8 cellular contexts compared by ENCODE assay signal in genomic region chr11:11022126-11022730, GRCh38.
A peak's percentile ranks its signal among the peaks of the same experiment; 100 is the strongest.
DNase-seq lines count a peak whose midpoint lies in the region; ATAC-seq, FAIRE-seq and TF ChIP-seq lines count a peak whose summit lies in the region.

No MANE protein-coding gene starts in this region.

- H3K27ac ChIP-seq in C4-2B (no peak overlapping the region), RWPE1 (no peak overlapping the region)

- TF ChIP-seq CTCF in C4-2B (conservative IDR thresholded peaks at IDR 0.05) (peak; percentile 54), GM20000 (IDR thresholded peaks at IDR 0.05; ENCODE audit: extremely low read depth, missing control alignments) (peak; percentile 14), RWPE1 (conservative IDR thresholded peaks at IDR 0.05; ENCODE audit: low read depth) (peak; percentile 42)

- DNase-seq in GM20000 (ENCODE audit: low spot score): peak; percentile 52
- peak; percentile 44 for DNase-seq in RWPE1 (ENCODE audit: low spot score)
- peak in 1 of 2 donors; percentile 32 for DNase-seq in frontal cortex (ENCODE audit: low spot score in 2 of 2)
- DNase-seq in urothelium cell line (ENCODE audit: low spot score): peak; percentile 28
- DNase-seq in putamen (ENCODE audit: low spot score): no peak
- DNase-seq in stimulated activated CD4-positive, alpha-beta T cell treated with anti-CD3 and anti-CD28 coated beads, Interleukin-4, amount 100 ng/mL, for 4 hours: no peak

- CTCF ChIA-PET in RWPE1 (lab: Yijun Ruan, JAX): interaction anchor here (0.6 to 3.0 kb wide), 6 partner anchors 82 to 230 kb away, joined by 5 to 20 read pairs (median 8); no protein-coding TSS in a partner anchor

- FAIRE-seq in frontal cortex (lab: Jason Lieb, UNC) (peak; percentile 19), urothelium cell line (lab: Jason Lieb, UNC) (no peak)

- POLR2A ChIA-PET in RWPE1 (lab: Yijun Ruan, JAX; ENCODE audit: low non-redundant PET): no interaction called here

- ATAC-seq in HG02840 (IDR thresholded peaks at IDR 0.05; ENCODE audit: low FRiP score, unreplicated experiment): no peak

Comparison
In these comparisons a context has a peak if more than half of its experiments do, and no peak if none do; other contexts are left out.
1. DNase-seq: peak in GM20000 (single experiment), RWPE1 (single experiment) and urothelium cell line (single experiment); none in putamen (single experiment) and stimulated activated CD4-positive, alpha-beta T cell treated with anti-CD3 and anti-CD28 coated beads, Interleukin-4, amount 100 ng/mL, for 4 hours (0 of 2).
2. Peak in every context shown above with its lines, with median percentiles within 50 percentile points of each other: CTCF ChIP-seq.